In the genomic region with DNA sequence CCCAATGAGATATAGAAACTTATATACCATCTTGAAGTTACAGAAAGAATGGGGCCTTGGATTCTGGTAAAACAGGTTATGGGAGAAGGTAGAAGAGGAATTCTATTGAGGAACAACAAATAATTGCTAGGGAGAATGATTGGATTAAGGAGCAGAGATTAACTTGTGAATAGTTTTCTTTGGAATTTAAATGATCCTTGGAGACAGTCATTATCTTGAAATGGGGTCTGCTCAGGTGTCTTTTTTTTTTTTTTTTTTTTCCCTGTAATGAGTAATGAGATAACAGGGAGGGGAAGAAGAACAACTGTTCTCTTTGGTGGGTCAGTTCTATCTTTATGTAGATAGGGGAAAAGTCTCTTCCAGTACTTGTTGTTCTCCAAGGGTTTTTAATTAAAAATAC, we compare ENCODE assay signal across 1 cellular context.
TF ChIP-seq lines count a peak whose summit lies in the region.

No MANE protein-coding gene starts in this region.

TF ChIP-seq in A549, 52 proteins besides CTCF, POLR2A, EP300 and RAD21 (continued from another document):
- no peak for TF ChIP-seq HMGXB4 (CRISPR knock-in tag; IDR thresholded peaks at IDR 0.05; ENCODE audit: borderline replicate concordance)
TF ChIP-seq in A549: peak in this region for 0.
